Comparison of ENCODE assay signal across 20 cellular contexts in the genomic region with DNA sequence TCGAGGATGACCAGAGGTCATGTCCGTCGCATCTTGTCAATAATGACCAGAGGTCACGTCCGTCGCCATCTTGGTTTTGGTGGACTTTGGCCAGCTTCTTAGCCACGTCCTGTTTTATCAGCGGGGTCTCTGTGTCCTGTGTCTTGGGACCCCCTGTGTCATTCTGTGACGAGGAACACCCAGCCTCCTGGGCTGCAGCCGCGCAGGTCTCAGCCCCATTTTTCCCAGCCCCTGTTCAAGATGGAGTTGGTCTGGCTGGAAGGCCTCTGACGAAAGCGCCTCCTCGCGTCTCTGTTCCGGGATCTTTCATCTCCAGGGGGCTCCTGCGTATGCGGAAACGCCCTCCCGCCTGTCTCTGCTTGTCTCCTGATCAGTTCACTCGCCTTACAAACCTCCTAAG.
DNase-seq lines count a peak whose midpoint lies in the region; ATAC-seq, FAIRE-seq and TF ChIP-seq lines count a peak whose summit lies in the region.
"Had no signal": no experiment of that assay in that cellular context is flagged by ENCODE, and none has a peak within 500 bp of the region (broad histone marks: within the 10 kb centered on the region; RNA-seq: fewer than 3 reads in every experiment).

No MANE protein-coding gene starts in this region.

- TF ChIP-seq CTCF in kidney (IDR thresholded peaks at IDR 0.05; ENCODE audit: borderline replicate concordance, extremely low read depth, insufficient read depth) (no peak), spleen (IDR thresholded peaks at IDR 0.05 in 8 of 11, conservative IDR thresholded peaks at IDR 0.05 in 3 of 11) (no peak)

- DNase-seq in activated effector memory CD4-positive, alpha-beta T cell treated with anti-CD3 and anti-CD28 coated beads, Interleukin-2, amount 50 U/mL, for 16 hours = peak; percentile 28
- no peak for DNase-seq in activated effector memory CD4-positive, alpha-beta T cell treated with Interleukin-2 at 50 U/mL for 16 hours
- DNase-seq in kidney (peak; percentile 36), spleen (peak; percentile 32), urothelium cell line (ENCODE audit: low spot score) (no peak), posterior vena cava (ENCODE audit: low spot score) (no peak)
- no peak for DNase-seq in activated T-cell treated with anti-CD3 and anti-CD28 coated beads, Interleukin-2, amount 50 U/mL, for 1 hour
- DNase-seq: 8988T, C1 segment of cervical spinal cord, GF-D8, KBM-7, NCI-H1092, NCI-H1436, NCI-H187 treated with DMSO at 0.1 percent for 48 hours, NCI-H510A, RPMI8226, SHP77 treated with DMSO at 0.1 percent for 48 hours had no signal

- H3K27me3 ChIP-seq in spleen (replicated peaks in 1 of 7) = no peaks in the 10 kb centered on the region

- no peak for TF ChIP-seq POLR2A in spleen (IDR thresholded peaks at IDR 0.05)

- ATAC-seq in GM19324 (IDR thresholded peaks at IDR 0.05; ENCODE audit: low FRiP score, unreplicated experiment) = no peak

- H3K4me3 ChIP-seq in kidney (ENCODE audit: low read length in 2 of 2) = no peak overlapping the region
- no peak overlapping the region for H3K4me3 ChIP-seq in spleen
- H3K4me3 ChIP-seq: PC-9 had no signal

- WGBS in spleen, 5 donors = 90 to 93% (median 93%) methylated on average over 21 of the region's 21 CpGs

- H3K9me3 ChIP-seq in kidney (ENCODE audit: control insufficient read depth in 1 of 2, low read length in 2 of 2) = peaks cover 0 to 2% of the 10 kb centered on the region in 2 donors
- H3K9me3 ChIP-seq in spleen = peaks cover 0 to 9% (median 0%) of the 10 kb centered on the region in 8 donors

- no peak overlapping the region for H3K9ac ChIP-seq in kidney (ENCODE audit: low read length in 2 of 2)

- H3K27ac ChIP-seq in kidney (ENCODE audit: low read depth in 2 of 2, low read length in 2 of 2) (no peak overlapping the region), spleen (no peak overlapping the region)
- H3K27ac ChIP-seq: PC-9 had no signal

- H3K36me3 ChIP-seq in kidney (ENCODE audit: control insufficient read depth in 1 of 2, insufficient read depth in 2 of 2, low read length in 2 of 2) = no peaks in the 10 kb centered on the region
- no peaks in the 10 kb centered on the region for H3K36me3 ChIP-seq in spleen

- intact Hi-C loops in kidney (cut with DNase I) = no loop called here
- intact Hi-C loops in spleen (cut with DNase I; ENCODE audit: low total_unique reads) = no loop called here
- intact Hi-C loops in posterior vena cava (cut with DNase I) = no loop called here

- H3K4me1 ChIP-seq in kidney (ENCODE audit: control insufficient read depth in 1 of 2, insufficient read depth in 1 of 2, low read depth in 1 of 2, low read length in 2 of 2) = no peaks in the 10 kb centered on the region
- H3K4me1 ChIP-seq in spleen = no peaks in the 10 kb centered on the region

- FAIRE-seq in kidney (lab: Jason Lieb, UNC) (no peak), urothelium cell line (lab: Jason Lieb, UNC) (peak; percentile 71)
- FAIRE-seq: GM19239 had no signal

Comparison
In these comparisons a context has a peak if more than half of its experiments do, and no peak if none do; other contexts are left out.
1. DNase-seq: peak in activated effector memory CD4-positive, alpha-beta T cell treated with anti-CD3 and anti-CD28 coated beads, Interleukin-2, amount 50 U/mL, for 16 hours (single experiment), kidney (single experiment) and spleen (single experiment); none in activated effector memory CD4-positive, alpha-beta T cell treated with Interleukin-2 at 50 U/mL for 16 hours (single experiment), urothelium cell line (single experiment), posterior vena cava (single experiment) and activated T-cell treated with anti-CD3 and anti-CD28 coated beads, Interleukin-2, amount 50 U/mL, for 1 hour (single experiment).